ENCODE assay signal across 9 cellular contexts in genomic region chr17:55089955-55090573, GRCh38.
DNase-seq lines count a peak whose midpoint lies in the region; ATAC-seq and TF ChIP-seq lines count a peak whose summit lies in the region.
"Had no signal": no experiment of that assay in that cellular context is flagged by ENCODE, and none has a peak within 500 bp of the region (broad histone marks: within the 10 kb centered on the region; RNA-seq: fewer than 3 reads in every experiment).

No MANE protein-coding gene starts in this region.

- H3K27ac ChIP-seq in mesenchymal stem cell (ENCODE audit: low read length, poor library complexity, severe bottlenecking) = no peak overlapping the region
- H3K27ac ChIP-seq in coronary artery = no peak overlapping the region
- H3K27ac ChIP-seq in right atrium auricular region = no peak overlapping the region
- H3K27ac ChIP-seq: SJSA1 had no signal

- no peak overlapping the region for H3K4me3 ChIP-seq in mesenchymal stem cell (ENCODE audit: insufficient read depth in 1 of 2, low read depth in 1 of 2, low read length in 2 of 2)
- H3K4me3 ChIP-seq in coronary artery = no peak overlapping the region
- H3K4me3 ChIP-seq in right atrium auricular region = no peak overlapping the region
- H3K4me3 ChIP-seq: SJSA1 had no signal

- H3K9me3 ChIP-seq in mesenchymal stem cell (ENCODE audit: control insufficient read depth, low read length) (no peaks in the 10 kb centered on the region), right atrium auricular region (no peaks in the 10 kb centered on the region)
- H3K9me3 ChIP-seq: SJSA1 had no signal

- H3K4me2 ChIP-seq in mesenchymal stem cell (ENCODE audit: low read length, poor library complexity, severe bottlenecking) = no peak overlapping the region

- TF ChIP-seq CTCF in coronary artery (IDR thresholded peaks at IDR 0.05) = no peak
- TF ChIP-seq CTCF in right atrium auricular region (IDR thresholded peaks at IDR 0.05) = no peak

- H3K36me3 ChIP-seq in mesenchymal stem cell (ENCODE audit: control insufficient read depth in 1 of 2, insufficient read depth in 2 of 2, low read depth in 1 of 2, low read length in 2 of 2) = no peaks in the 10 kb centered on the region
- H3K36me3 ChIP-seq in right atrium auricular region = no peaks in the 10 kb centered on the region
- H3K36me3 ChIP-seq: SJSA1 had no signal

- no peaks in the 10 kb centered on the region for H3K4me1 ChIP-seq in mesenchymal stem cell (ENCODE audit: control insufficient read depth, insufficient read depth, low read depth, low read length)
- H3K4me1 ChIP-seq in right atrium auricular region = peaks cover 0 to 7% of the 10 kb centered on the region in 2 donors

- no peak overlapping the region for H3K23ac ChIP-seq in mesenchymal stem cell (ENCODE audit: low read length in 2 of 2)

- peaks cover 9% of the 10 kb centered on the region for H3K36me3 Mint-ChIP-seq in activated T-cell treated with anti-CD3 and anti-CD28 coated beads, Interleukin-2, amount 50 U/mL, for 4 hours (ENCODE audit: insufficient read depth)

- WGBS in mesenchymal stem cell = 61% methylated on average over 3 of the region's 4 CpGs

- H2AFZ ChIP-seq in mesenchymal stem cell (ENCODE audit: low read depth, low read length) = no peak overlapping the region

- H3K4me1 Mint-ChIP-seq in activated T-cell treated with anti-CD3 and anti-CD28 coated beads, Interleukin-2, amount 50 U/mL, for 4 hours (ENCODE audit: low read depth) = peaks cover 39% of the 10 kb centered on the region

- H3K27me3 ChIP-seq in mesenchymal stem cell (ENCODE audit: control insufficient read depth in 1 of 2, insufficient read depth in 1 of 2, low read length in 2 of 2) (no peaks in the 10 kb centered on the region), right atrium auricular region (no peaks in the 10 kb centered on the region)
- H3K27me3 ChIP-seq: SJSA1 had no signal

- H3K79me1 ChIP-seq in mesenchymal stem cell (replicated peaks; ENCODE audit: low read length, poor library complexity, severe bottlenecking) = no peaks in the 10 kb centered on the region

- H3K27me3 Mint-ChIP-seq in activated T-cell treated with anti-CD3 and anti-CD28 coated beads, Interleukin-2, amount 50 U/mL, for 4 hours (ENCODE audit: low read depth) = no peaks in the 10 kb centered on the region

- no peak overlapping the region for H4K91ac ChIP-seq in mesenchymal stem cell (ENCODE audit: low read length)

- ATAC-seq in GM18499 (IDR thresholded peaks at IDR 0.05; ENCODE audit: insufficient read depth, unreplicated experiment) (peak; percentile 97), GM21723 (IDR thresholded peaks at IDR 0.05; ENCODE audit: unreplicated experiment) (peak; percentile 99)
- peak; percentile 77 to 90 for ATAC-seq in activated T-cell treated with anti-CD3 and anti-CD28 coated beads, Interleukin-2, amount 50 U/mL, for 4 hours

- H2BK120ac ChIP-seq in mesenchymal stem cell (ENCODE audit: low read depth, low read length) = no peak overlapping the region

- H3K9me3 Mint-ChIP-seq in activated T-cell treated with anti-CD3 and anti-CD28 coated beads, Interleukin-2, amount 50 U/mL, for 4 hours = no peaks in the 10 kb centered on the region

- DNase-seq in KG1 (lab: John Stamatoyannopoulos, UW) (peak; percentile 18), mesenchymal stem cell (peak; percentile 7), coronary artery (ENCODE audit: low spot score) (no peak), SK-N-DZ (ENCODE audit: low spot score) (no peak), right atrium auricular region (ENCODE audit: low spot score) (no peak)
- DNase-seq in activated T-cell treated with anti-CD3 and anti-CD28 coated beads, Interleukin-2, amount 50 U/mL, for 4 hours = peak; percentile 12

- no peak overlapping the region for H3K14ac ChIP-seq in mesenchymal stem cell (ENCODE audit: low read length in 2 of 2)

- no peak overlapping the region for H3K9ac ChIP-seq in mesenchymal stem cell (ENCODE audit: low read length)

- H3K4me3 Mint-ChIP-seq in activated T-cell treated with anti-CD3 and anti-CD28 coated beads, Interleukin-2, amount 50 U/mL, for 4 hours = peak overlapping the region; percentile 14

- H3K4ac ChIP-seq in mesenchymal stem cell (ENCODE audit: low read depth in 1 of 2, low read length in 2 of 2) = no peak overlapping the region

- no peak overlapping the region for H2AK5ac ChIP-seq in mesenchymal stem cell (ENCODE audit: low read length, severe bottlenecking)

- no peak overlapping the region for H2BK12ac ChIP-seq in mesenchymal stem cell (ENCODE audit: low read length in 2 of 2)

- H2BK5ac ChIP-seq in mesenchymal stem cell (ENCODE audit: low read depth, low read length, poor library complexity, severe bottlenecking) = no peak overlapping the region

- H4K8ac ChIP-seq in mesenchymal stem cell (ENCODE audit: low read length) = no peak overlapping the region

- no peak overlapping the region for H3K18ac ChIP-seq in mesenchymal stem cell (ENCODE audit: low read depth in 1 of 2, low read length in 2 of 2)

- H2BK15ac ChIP-seq in mesenchymal stem cell (ENCODE audit: low read depth, poor library complexity, severe bottlenecking) = no peak overlapping the region

Comparison
In these comparisons a context has a peak if more than half of its experiments do, and no peak if none do; other contexts are left out.
1. DNase-seq: peak in KG1 (single experiment), activated T-cell treated with anti-CD3 and anti-CD28 coated beads, Interleukin-2, amount 50 U/mL, for 4 hours (single experiment) and mesenchymal stem cell (single experiment); none in coronary artery (single experiment), SK-N-DZ (single experiment) and right atrium auricular region (single experiment).
2. Peak in every context shown above with its lines, with median percentiles within 50 percentile points of each other: ATAC-seq.